In genomic region chr14:34522496-34522895, GRCh38 we compare ENCODE assay signal across 14 cellular contexts. TPM values are rescaled to one million over a fixed set of nuclear protein-coding genes. Genes with fewer than 3 reads are reported as not detected.
DNase-seq lines count a peak whose midpoint lies in the region; ATAC-seq and TF ChIP-seq lines count a peak whose summit lies in the region.
"Had no signal": no experiment of that assay in that cellular context is flagged by ENCODE, and none has a peak within 500 bp of the region (broad histone marks: within the 10 kb centered on the region; RNA-seq: fewer than 3 reads in every experiment).

No MANE protein-coding gene starts in this region.

- peak overlapping the region; percentile 0 for H3K27ac Mint-ChIP-seq in activated naive CD8-positive, alpha-beta T cell
- no peak overlapping the region for H3K27ac Mint-ChIP-seq in activated naive CD8-positive, alpha-beta T cell treated with anti-CD3 and anti-CD28 coated beads for 36 hours
- no peak overlapping the region for H3K27ac Mint-ChIP-seq in Calu3 (ENCODE audit: unreplicated experiment)
- peak overlapping the region in 1 of 2 donors; percentile 15 for H3K27ac Mint-ChIP-seq in effector memory CD8-positive, alpha-beta T cell
- H3K27ac Mint-ChIP-seq: HFFc6 had no signal

- no peak overlapping the region for H3K4me3 Mint-ChIP-seq in activated naive CD8-positive, alpha-beta T cell
- H3K4me3 Mint-ChIP-seq in activated naive CD8-positive, alpha-beta T cell treated with anti-CD3 and anti-CD28 coated beads for 36 hours, result no peak overlapping the region
- no peak overlapping the region for H3K4me3 Mint-ChIP-seq in Calu3 (ENCODE audit: low read depth, unreplicated experiment)
- no peak overlapping the region for H3K4me3 Mint-ChIP-seq in effector memory CD8-positive, alpha-beta T cell
- H3K4me3 Mint-ChIP-seq: HFFc6 had no signal

- intact Hi-C loops in Calu3 (cut with micrococcal nuclease; ENCODE audit: unreplicated experiment), result no loop called here

- no peak for ATAC-seq in effector memory CD8-positive, alpha-beta T cell (replicated peaks)

- no peak for DNase-seq in activated naive CD8-positive, alpha-beta T cell treated with anti-CD3 and anti-CD28 coated beads for 36 hours
- DNase-seq in Calu3, result no peak
- peak; percentile 28 for DNase-seq in dermis blood vessel endothelial cell
- DNase-seq in pulmonary artery endothelial cell (ENCODE audit: low read depth, low spot score), result peak; percentile 30
- DNase-seq in NCI-H345 treated with DMSO at 0.1 percent for 48 hours (lab: John Stamatoyannopoulos, UW; ENCODE audit: unreplicated experiment), result no peak
- DNase-seq in effector memory CD8-positive, alpha-beta T cell, result no peak
- no peak for DNase-seq in stimulated activated CD4-positive, alpha-beta T cell treated with anti-CD3 and anti-CD28 coated beads, Interleukin-1b, Interleukin-23, amount 100 ng/mL, for 48 hours
- DNase-seq: HFFc6, NCI-H1417 treated with DMSO at 0.1 percent for 48 hours, NCI-H187 treated with DMSO at 0.1 percent for 48 hours, NCI-H2227 treated with DMSO at 0.1 percent for 48 hours, NCI-H526 treated with DMSO at 0.1 percent for 48 hours, Peyer's patch had no signal

- H3K4me1 Mint-ChIP-seq in activated naive CD8-positive, alpha-beta T cell (ENCODE audit: low read depth), result no peaks in the 10 kb centered on the region
- H3K4me1 Mint-ChIP-seq in activated naive CD8-positive, alpha-beta T cell treated with anti-CD3 and anti-CD28 coated beads for 36 hours, result no peaks in the 10 kb centered on the region
- no peaks in the 10 kb centered on the region for H3K4me1 Mint-ChIP-seq in Calu3 (ENCODE audit: low read depth, unreplicated experiment)
- peaks cover 0 to 1% of the 10 kb centered on the region in 2 donors for H3K4me1 Mint-ChIP-seq in effector memory CD8-positive, alpha-beta T cell (ENCODE audit: low read depth in 2 of 2)

- peaks cover 24% of the 10 kb centered on the region for H3K36me3 Mint-ChIP-seq in activated naive CD8-positive, alpha-beta T cell
- H3K36me3 Mint-ChIP-seq in activated naive CD8-positive, alpha-beta T cell treated with anti-CD3 and anti-CD28 coated beads for 36 hours, result peaks cover 30% of the 10 kb centered on the region
- H3K36me3 Mint-ChIP-seq in Calu3 (ENCODE audit: insufficient read depth, unreplicated experiment), result peaks cover 59% of the 10 kb centered on the region
- peaks cover 100% of the 10 kb centered on the region for H3K36me3 Mint-ChIP-seq in effector memory CD8-positive, alpha-beta T cell (ENCODE audit: insufficient read depth)

- H3K27me3 Mint-ChIP-seq in activated naive CD8-positive, alpha-beta T cell, result no peaks in the 10 kb centered on the region
- H3K27me3 Mint-ChIP-seq in activated naive CD8-positive, alpha-beta T cell treated with anti-CD3 and anti-CD28 coated beads for 36 hours, result no peaks in the 10 kb centered on the region
- H3K27me3 Mint-ChIP-seq in Calu3 (ENCODE audit: unreplicated experiment), result no peaks in the 10 kb centered on the region
- H3K27me3 Mint-ChIP-seq in effector memory CD8-positive, alpha-beta T cell, result no peaks in the 10 kb centered on the region

- TF ChIP-seq CTCF in Calu3 (IDR thresholded peaks at IDR 0.05; ENCODE audit: unreplicated experiment), result no peak

- BruUV-seq in Calu3 (replicated peaks; lab: Mats Ljungman, UMichigan), result TSS peak; percentile 20

- CTCF ChIA-PET in Calu3 (lab: Charles Lee), result no interaction called here

- no peaks in the 10 kb centered on the region for H3K9me3 Mint-ChIP-seq in activated naive CD8-positive, alpha-beta T cell (ENCODE audit: low read depth)
- no peaks in the 10 kb centered on the region for H3K9me3 Mint-ChIP-seq in activated naive CD8-positive, alpha-beta T cell treated with anti-CD3 and anti-CD28 coated beads for 36 hours
- no peaks in the 10 kb centered on the region for H3K9me3 Mint-ChIP-seq in Calu3 (ENCODE audit: low read depth, unreplicated experiment)
- H3K9me3 Mint-ChIP-seq in effector memory CD8-positive, alpha-beta T cell, result no peaks in the 10 kb centered on the region
- H3K9me3 Mint-ChIP-seq: HFFc6 had no signal

RNA-seq across cellular contexts. Expression of gene EAPP, which starts 17.0 kb away (rescaled TPM):
- total RNA-seq in activated naive CD8-positive, alpha-beta T cell treated with anti-CD3 and anti-CD28 coated beads for 36 hours, result 10 to 100 TPM; 38.6 to 39.2 TPM
- total RNA-seq in Calu3 (2022) (24.5 and 27.9 TPM in 2 replicates), dermis blood vessel endothelial cell (47.7 and 49.2 TPM in 2 replicates), pulmonary artery endothelial cell (32.9 and 42.8 TPM in 2 replicates)

Comparison
In these comparisons a context has a peak if more than half of its experiments do, and no peak if none do; other contexts are left out.
1. DNase-seq: peak in dermis blood vessel endothelial cell (single experiment) and pulmonary artery endothelial cell (single experiment); none in activated naive CD8-positive, alpha-beta T cell treated with anti-CD3 and anti-CD28 coated beads for 36 hours (single experiment), Calu3 (single experiment), NCI-H345 treated with DMSO at 0.1 percent for 48 hours (single experiment), effector memory CD8-positive, alpha-beta T cell (0 of 3) and stimulated activated CD4-positive, alpha-beta T cell treated with anti-CD3 and anti-CD28 coated beads, Interleukin-1b, Interleukin-23, amount 100 ng/mL, for 48 hours (single experiment).